17 cellular contexts compared by ENCODE assay signal in the genomic region with DNA sequence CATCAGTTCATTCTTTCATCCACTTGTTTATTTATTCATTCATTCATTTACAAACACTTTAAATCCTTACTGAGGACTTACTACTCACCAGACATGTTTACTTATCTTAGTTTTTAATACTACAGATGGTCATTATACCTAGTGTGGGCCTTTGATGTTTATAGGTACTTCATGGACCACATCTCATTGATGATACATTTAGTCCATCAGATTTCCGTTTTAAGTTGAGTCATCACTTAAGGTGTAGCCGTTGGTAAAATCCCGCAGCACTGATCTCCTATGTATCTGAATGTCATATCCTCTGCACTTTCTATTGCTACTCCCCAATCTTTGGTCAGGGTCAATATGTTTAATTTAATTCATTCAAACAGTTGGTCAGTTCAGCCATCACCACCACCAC.
DNase-seq lines count a peak whose midpoint lies in the region; ATAC-seq and FAIRE-seq lines count a peak whose summit lies in the region.
"Had no signal": no experiment of that assay in that cellular context is flagged by ENCODE, and none has a peak within 500 bp of the region (broad histone marks: within the 10 kb centered on the region; RNA-seq: fewer than 3 reads in every experiment).

No MANE protein-coding gene starts in this region.

- H3K36me3 Mint-ChIP-seq in activated T-cell treated with anti-CD3 and anti-CD28 coated beads, Interleukin-2, amount 50 U/mL, for 4 hours (ENCODE audit: insufficient read depth): peaks cover 27% of the 10 kb centered on the region
- H3K36me3 Mint-ChIP-seq in activated T-helper 1 cell treated with anti-CD3 and anti-CD28 coated beads, Interleukin-12 subunit alpha, Interleukin-12 subunit beta, Interleukin-2, Interleukin-4 antibody, amounts not matched to agents 30 ng/mL and 10 ng/mL and 1 ng/mL, durations not matched to agents 14 hours and 24 hours and 36 hours (ENCODE audit: low read depth): peaks cover 41% of the 10 kb centered on the region
- H3K36me3 Mint-ChIP-seq in stimulated activated effector memory CD8-positive, alpha-beta T cell treated with anti-CD3 and anti-CD28 coated beads, Interleukin-12 subunit alpha, Interleukin-12 subunit beta, amount 100 ng/mL, for 72 hours: peaks cover 10% of the 10 kb centered on the region

- no peak overlapping the region for H3K27ac ChIP-seq in small intestine (ENCODE audit: low read depth in 1 of 2, low read length in 1 of 2)
- H3K27ac ChIP-seq: KMS-11 had no signal

- H3K27me3 ChIP-seq in small intestine (ENCODE audit: control insufficient read depth in 2 of 2, insufficient read depth in 2 of 2, low read length in 2 of 2): no peaks in the 10 kb centered on the region

- H3K36me3 ChIP-seq in small intestine (ENCODE audit: control insufficient read depth in 2 of 2, insufficient read depth in 2 of 2, low read length in 2 of 2): peaks cover 0 to 5% of the 10 kb centered on the region in 2 donors

- FAIRE-seq in small intestine (lab: Jason Lieb, UNC): no peak
- FAIRE-seq: D721Med had no signal

- H3K4me3 ChIP-seq in small intestine (ENCODE audit: low read depth in 1 of 2, low read length in 2 of 2): no peak overlapping the region

- intact Hi-C loops in activated T-helper 1 cell treated with anti-CD3 and anti-CD28 coated beads, Interleukin-12 subunit alpha, Interleukin-12 subunit beta, Interleukin-2, Interleukin-4 antibody, amounts not matched to agents 30 ng/mL and 10 ng/mL and 1 ng/mL, durations not matched to agents 14 hours and 24 hours and 36 hours (cut with micrococcal nuclease): no loop called here

- peak overlapping the region; percentile 11 for H3K4me3 Mint-ChIP-seq in activated T-cell treated with anti-CD3 and anti-CD28 coated beads, Interleukin-2, amount 50 U/mL, for 4 hours
- H3K4me3 Mint-ChIP-seq in activated T-helper 1 cell treated with anti-CD3 and anti-CD28 coated beads, Interleukin-12 subunit alpha, Interleukin-12 subunit beta, Interleukin-2, Interleukin-4 antibody, amounts not matched to agents 30 ng/mL and 10 ng/mL and 1 ng/mL, durations not matched to agents 14 hours and 24 hours and 36 hours: peak overlapping the region; percentile 39
- no peak overlapping the region for H3K4me3 Mint-ChIP-seq in stimulated activated effector memory CD8-positive, alpha-beta T cell treated with anti-CD3 and anti-CD28 coated beads, Interleukin-12 subunit alpha, Interleukin-12 subunit beta, amount 100 ng/mL, for 72 hours
- H3K4me3 Mint-ChIP-seq: CD14-positive monocyte, H9 had no signal

- 81 to 87% (median 85%) methylated on average over 3 of the region's 3 CpGs for WGBS in small intestine, 3 donors

- no peaks in the 10 kb centered on the region for H3K27me3 Mint-ChIP-seq in activated T-cell treated with anti-CD3 and anti-CD28 coated beads, Interleukin-2, amount 50 U/mL, for 4 hours (ENCODE audit: low read depth)
- H3K27me3 Mint-ChIP-seq in activated T-helper 1 cell treated with anti-CD3 and anti-CD28 coated beads, Interleukin-12 subunit alpha, Interleukin-12 subunit beta, Interleukin-2, Interleukin-4 antibody, amounts not matched to agents 30 ng/mL and 10 ng/mL and 1 ng/mL, durations not matched to agents 14 hours and 24 hours and 36 hours (ENCODE audit: insufficient read depth): no peaks in the 10 kb centered on the region

- no peaks in the 10 kb centered on the region for H3K4me1 ChIP-seq in small intestine (ENCODE audit: control insufficient read depth in 2 of 2, insufficient read depth in 1 of 2, low read depth in 1 of 2, low read length in 1 of 2)

- H3K4me1 Mint-ChIP-seq in activated T-cell treated with anti-CD3 and anti-CD28 coated beads, Interleukin-2, amount 50 U/mL, for 4 hours (ENCODE audit: low read depth): peaks cover 63% of the 10 kb centered on the region
- H3K4me1 Mint-ChIP-seq in activated T-helper 1 cell treated with anti-CD3 and anti-CD28 coated beads, Interleukin-12 subunit alpha, Interleukin-12 subunit beta, Interleukin-2, Interleukin-4 antibody, amounts not matched to agents 30 ng/mL and 10 ng/mL and 1 ng/mL, durations not matched to agents 14 hours and 24 hours and 36 hours (ENCODE audit: low read depth): peaks cover 81% of the 10 kb centered on the region
- peaks cover 53% of the 10 kb centered on the region for H3K4me1 Mint-ChIP-seq in stimulated activated effector memory CD8-positive, alpha-beta T cell treated with anti-CD3 and anti-CD28 coated beads, Interleukin-12 subunit alpha, Interleukin-12 subunit beta, amount 100 ng/mL, for 72 hours

- H3K27ac Mint-ChIP-seq in activated T-helper 1 cell treated with anti-CD3 and anti-CD28 coated beads, Interleukin-12 subunit alpha, Interleukin-12 subunit beta, Interleukin-2, Interleukin-4 antibody, amounts not matched to agents 30 ng/mL and 10 ng/mL and 1 ng/mL, durations not matched to agents 14 hours and 24 hours and 36 hours: peak overlapping the region; percentile 92
- peak overlapping the region; percentile 41 for H3K27ac Mint-ChIP-seq in stimulated activated effector memory CD8-positive, alpha-beta T cell treated with anti-CD3 and anti-CD28 coated beads, Interleukin-12 subunit alpha, Interleukin-12 subunit beta, amount 100 ng/mL, for 72 hours
- H3K27ac Mint-ChIP-seq: CD14-positive monocyte had no signal

- H3K9me3 Mint-ChIP-seq in activated T-cell treated with anti-CD3 and anti-CD28 coated beads, Interleukin-2, amount 50 U/mL, for 4 hours: no peaks in the 10 kb centered on the region
- H3K9me3 Mint-ChIP-seq in activated T-helper 1 cell treated with anti-CD3 and anti-CD28 coated beads, Interleukin-12 subunit alpha, Interleukin-12 subunit beta, Interleukin-2, Interleukin-4 antibody, amounts not matched to agents 30 ng/mL and 10 ng/mL and 1 ng/mL, durations not matched to agents 14 hours and 24 hours and 36 hours: peaks cover 9% of the 10 kb centered on the region
- no peaks in the 10 kb centered on the region for H3K9me3 Mint-ChIP-seq in stimulated activated effector memory CD8-positive, alpha-beta T cell treated with anti-CD3 and anti-CD28 coated beads, Interleukin-12 subunit alpha, Interleukin-12 subunit beta, amount 100 ng/mL, for 72 hours
- H3K9me3 Mint-ChIP-seq: CD14-positive monocyte, H9 had no signal

- ATAC-seq in activated T-cell treated with anti-CD3 and anti-CD28 coated beads, Interleukin-2, amount 50 U/mL, for 4 hours: no peak
- peak; percentile 48 for ATAC-seq in stimulated activated effector memory CD8-positive, alpha-beta T cell treated with anti-CD3 and anti-CD28 coated beads, Interleukin-12 subunit alpha, Interleukin-12 subunit beta, amount 100 ng/mL, for 72 hours
- ATAC-seq in GM19463 (IDR thresholded peaks at IDR 0.05; ENCODE audit: unreplicated experiment): no peak

- DNase-seq in activated T-cell treated with anti-CD3 and anti-CD28 coated beads, Interleukin-2, amount 50 U/mL, for 4 hours: no peak
- DNase-seq in activated T-cell treated with anti-CD3 and anti-CD28 coated beads for 4 hours: no peak
- peak; percentile 82 for DNase-seq in DMS53 (lab: John Stamatoyannopoulos, UW)
- no peak for DNase-seq in activated T-helper 1 cell treated with anti-CD3 and anti-CD28 coated beads, Interleukin-12 subunit alpha, Interleukin-12 subunit beta, Interleukin-2, Interleukin-4 antibody, amounts not matched to agents 30 ng/mL and 10 ng/mL and 1 ng/mL, durations not matched to agents 14 hours and 24 hours and 36 hours (ENCODE audit: low spot score)
- DNase-seq in stimulated activated effector memory CD8-positive, alpha-beta T cell treated with anti-CD3 and anti-CD28 coated beads, Interleukin-12 subunit alpha, Interleukin-12 subunit beta, amount 100 ng/mL, for 72 hours (ENCODE audit: low spot score in 2 of 2): no peak
- DNase-seq in Kasumi-1 (lab: John Stamatoyannopoulos, UW): no peak
- no peak for DNase-seq in small intestine
- DNase-seq: H9, MM.1S, NCI-H1105 treated with DMSO at 0.1 percent for 48 hours, NCI-H187, NCI-H446 treated with DMSO at 0.1 percent for 48 hours, NCI-H774 had no signal

- H3K9me3 ChIP-seq in small intestine (ENCODE audit: control insufficient read depth, low read depth): no peaks in the 10 kb centered on the region
